Comparison of ENCODE assay signal across 9 cellular contexts in genomic region chr20:37907677-37908397, GRCh38.
DNase-seq lines count a peak whose midpoint lies in the region; ATAC-seq, FAIRE-seq and TF ChIP-seq lines count a peak whose summit lies in the region.
"Had no signal": no experiment of that assay in that cellular context is flagged by ENCODE, and none has a peak within 500 bp of the region (broad histone marks: within the 10 kb centered on the region; RNA-seq: fewer than 3 reads in every experiment).

No MANE protein-coding gene starts in this region.

- TF ChIP-seq CTCF in GM10248 (IDR thresholded peaks at IDR 0.05; ENCODE audit: control extremely low read depth, extremely low read depth, low read depth, missing control alignments) (no peak), D721Med (IDR thresholded peaks at IDR 0.05; ENCODE audit: insufficient read depth, missing control alignments) (no peak)

- CTCF ChIA-PET in GM10248 (lab: Yijun Ruan, JAX): no interaction called here

- DNase-seq in GM04504 (ENCODE audit: low read depth): peak; percentile 65
- peak; percentile 83 for DNase-seq in NCI-H2196 (lab: John Stamatoyannopoulos, UW; ENCODE audit: unreplicated experiment)
- peak; percentile 27 for DNase-seq in cerebellar cortex (ENCODE audit: low spot score)
- DNase-seq in non-pigmented ciliary epithelial cell (ENCODE audit: low read depth): peak; percentile 58
- no peak for DNase-seq in GM10248 (ENCODE audit: extremely low spot score)
- DNase-seq in activated naive CD4-positive, alpha-beta T cell treated with Interleukin-2 at 50 U/mL for 16 hours: no peak
- DNase-seq in D721Med (ENCODE audit: insufficient read length, low spot score): no peak
- DNase-seq: activated naive CD8-positive, alpha-beta T cell treated with anti-CD3 and anti-CD28 coated beads, Interleukin-2, amount 10 ng/mL, durations not matched to agents 7 days and 5 days had no signal

- ATAC-seq in GM18868 (IDR thresholded peaks at IDR 0.05; ENCODE audit: unreplicated experiment): no peak

- POLR2A ChIA-PET in GM10248 (lab: Yijun Ruan, JAX): no interaction called here

- FAIRE-seq in D721Med (lab: Jason Lieb, UNC): no peak

Comparison
In these comparisons a context has a peak if more than half of its experiments do, and no peak if none do; other contexts are left out.
1. DNase-seq: peak in GM04504 (single experiment), NCI-H2196 (single experiment), cerebellar cortex (single experiment) and non-pigmented ciliary epithelial cell (single experiment); none in GM10248 (single experiment), activated naive CD4-positive, alpha-beta T cell treated with Interleukin-2 at 50 U/mL for 16 hours (single experiment) and D721Med (single experiment).